In the genomic region with DNA sequence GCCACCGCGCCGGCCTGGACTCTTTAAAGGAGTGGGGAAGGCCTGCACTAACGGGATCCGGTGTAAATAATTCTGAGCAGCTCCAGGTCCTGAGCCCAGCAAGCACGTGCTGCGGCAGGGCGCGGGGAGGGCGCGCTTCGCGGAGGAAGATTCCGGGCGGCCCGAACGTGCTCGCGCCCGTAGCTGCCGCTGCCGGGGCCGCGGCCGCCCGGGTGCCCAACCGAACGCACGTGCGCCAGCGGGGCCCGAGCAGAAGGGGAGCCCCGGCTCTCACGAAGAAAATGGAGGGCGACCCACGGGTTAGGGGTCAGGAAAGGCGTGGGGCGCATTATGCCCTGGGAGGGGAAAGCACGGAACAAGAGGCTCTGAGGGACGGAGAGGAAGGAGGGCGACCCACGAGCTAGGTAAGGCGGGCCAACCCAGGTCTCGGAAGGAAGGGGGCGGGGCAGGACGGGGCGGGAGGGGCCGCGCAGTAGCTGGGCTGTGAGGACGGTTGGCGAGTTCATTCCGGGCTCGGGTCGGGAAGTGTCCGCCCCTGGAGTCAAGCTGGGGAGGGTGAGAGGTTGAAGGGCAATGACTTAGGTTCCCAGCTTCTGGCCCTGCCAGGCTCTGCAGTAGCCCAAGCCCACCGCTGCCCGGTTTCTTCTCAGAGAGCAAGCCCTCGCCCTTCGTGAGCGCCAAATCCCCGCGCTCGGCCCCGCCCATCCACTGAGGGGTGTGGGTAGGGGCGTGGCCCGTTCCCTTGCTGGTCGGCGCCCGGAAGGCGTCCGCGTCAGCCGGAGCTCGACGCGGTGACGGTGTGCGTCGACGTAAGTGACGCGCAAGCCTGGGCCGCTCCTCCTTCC, we compare ENCODE assay signal across 8 cellular contexts. TPM values are rescaled to one million over a fixed set of nuclear protein-coding genes. Genes with fewer than 3 reads are reported as not detected.
DNase-seq lines count a peak whose midpoint lies in the region; ATAC-seq and FAIRE-seq lines count a peak whose summit lies in the region.

A gene with protein sequence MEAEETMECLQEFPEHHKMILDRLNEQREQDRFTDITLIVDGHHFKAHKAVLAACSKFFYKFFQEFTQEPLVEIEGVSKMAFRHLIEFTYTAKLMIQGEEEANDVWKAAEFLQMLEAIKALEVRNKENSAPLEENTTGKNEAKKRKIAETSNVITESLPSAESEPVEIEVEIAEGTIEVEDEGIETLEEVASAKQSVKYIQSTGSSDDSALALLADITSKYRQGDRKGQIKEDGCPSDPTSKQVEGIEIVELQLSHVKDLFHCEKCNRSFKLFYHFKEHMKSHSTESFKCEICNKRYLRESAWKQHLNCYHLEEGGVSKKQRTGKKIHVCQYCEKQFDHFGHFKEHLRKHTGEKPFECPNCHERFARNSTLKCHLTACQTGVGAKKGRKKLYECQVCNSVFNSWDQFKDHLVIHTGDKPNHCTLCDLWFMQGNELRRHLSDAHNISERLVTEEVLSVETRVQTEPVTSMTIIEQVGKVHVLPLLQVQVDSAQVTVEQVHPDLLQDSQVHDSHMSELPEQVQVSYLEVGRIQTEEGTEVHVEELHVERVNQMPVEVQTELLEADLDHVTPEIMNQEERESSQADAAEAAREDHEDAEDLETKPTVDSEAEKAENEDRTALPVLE (plus strand): TSS at position 195 of the 845 bp plus-strand sequence. CDS start 1,140 bp downstream, outside the sequence.

- peak; percentile 94 for ATAC-seq in GM21367 (IDR thresholded peaks at IDR 0.05; ENCODE audit: unreplicated experiment)
- peak; percentile 88 for ATAC-seq in activated CD8-positive, alpha-beta memory T cell treated with anti-CD3 and anti-CD28 coated beads, Interleukin-2, amount 10 ng/mL, durations not matched to agents 7 days and 5 days

- no peaks in the 10 kb centered on the region for H3K36me3 ChIP-seq in endocrine pancreas (ENCODE audit: control insufficient read depth, insufficient read depth, low read length)

- H3K36me3 Mint-ChIP-seq in activated CD8-positive, alpha-beta memory T cell treated with anti-CD3 and anti-CD28 coated beads, Interleukin-2, amount 10 ng/mL, durations not matched to agents 7 days and 5 days, result peaks cover 30% of the 10 kb centered on the region

- H3K27ac Mint-ChIP-seq in activated CD8-positive, alpha-beta memory T cell treated with anti-CD3 and anti-CD28 coated beads, Interleukin-2, amount 10 ng/mL, durations not matched to agents 7 days and 5 days, result peak within 1 kb of the TSS; percentile 93

- H3K9me3 Mint-ChIP-seq in activated CD8-positive, alpha-beta memory T cell treated with anti-CD3 and anti-CD28 coated beads, Interleukin-2, amount 10 ng/mL, durations not matched to agents 7 days and 5 days (ENCODE audit: low read depth), result no peaks in the 10 kb centered on the region

- no peaks in the 10 kb centered on the region for H3K9me3 ChIP-seq in endocrine pancreas (ENCODE audit: control insufficient read depth, low read length)

- peak; percentile 99 for FAIRE-seq in HTR-8/SVneo (lab: Jason Lieb, UNC)

- peak within 1 kb of the TSS; percentile 61 for H3K4me3 ChIP-seq in endocrine pancreas (ENCODE audit: control insufficient read depth, insufficient read depth, low read length)

- peaks cover 13% of the 10 kb centered on the region for H3K4me1 ChIP-seq in endocrine pancreas (ENCODE audit: control insufficient read depth, insufficient read depth, low read length)

- no peaks in the 10 kb centered on the region for H3K27me3 Mint-ChIP-seq in activated CD8-positive, alpha-beta memory T cell treated with anti-CD3 and anti-CD28 coated beads, Interleukin-2, amount 10 ng/mL, durations not matched to agents 7 days and 5 days

- DNase-seq in COLO829 (ENCODE audit: low spot score) (peak; percentile 80), HTR-8/SVneo (ENCODE audit: insufficient read length, low spot score) (peak; percentile 99), NOMO-1 treated with dmso at 0.1 percent for 144 hours (lab: John Stamatoyannopoulos, UW; ENCODE audit: unreplicated experiment) (peak; percentile 100), mesenteric fat pad (ENCODE audit: low spot score) (peak; percentile 99)
- DNase-seq in activated CD8-positive, alpha-beta memory T cell treated with anti-CD3 and anti-CD28 coated beads, Interleukin-2, amount 10 ng/mL, durations not matched to agents 7 days and 5 days, result peak; percentile 97
- peak; percentile 93 for DNase-seq in stimulated activated CD8-positive, alpha-beta memory T cell treated with anti-CD3 and anti-CD28 coated beads, Interleukin-15, amount 100 ng/mL, for 24 hours (ENCODE audit: low read depth)

- H3K9ac ChIP-seq in endocrine pancreas (ENCODE audit: control insufficient read depth, insufficient read depth, low read length), result peak within 1 kb of the TSS; percentile 36

- peaks cover 38% of the 10 kb centered on the region for H3K4me1 Mint-ChIP-seq in activated CD8-positive, alpha-beta memory T cell treated with anti-CD3 and anti-CD28 coated beads, Interleukin-2, amount 10 ng/mL, durations not matched to agents 7 days and 5 days

- CTCF ChIA-PET in activated CD8-positive, alpha-beta memory T cell treated with anti-CD3 and anti-CD28 coated beads, Interleukin-2, amount 10 ng/mL, durations not matched to agents 7 days and 5 days (lab: Charles Lee), result interaction anchor here (0.6 to 14.0 kb wide), 27 partner anchors 13 to 434 kb away, joined by 3 to 185 read pairs (median 3); a partner anchor contains a TSS

- peak within 1 kb of the TSS; percentile 87 for H3K4me3 Mint-ChIP-seq in activated CD8-positive, alpha-beta memory T cell treated with anti-CD3 and anti-CD28 coated beads, Interleukin-2, amount 10 ng/mL, durations not matched to agents 7 days and 5 days

- no peaks in the 10 kb centered on the region for H3K27me3 ChIP-seq in endocrine pancreas (ENCODE audit: control insufficient read depth, insufficient read depth, low read length)

RNA-seq across cellular contexts. Expression of the gene that starts here (rescaled TPM):
- 10 to 100 TPM; 39.9 to 56.2 TPM for total RNA-seq in activated CD8-positive, alpha-beta memory T cell treated with anti-CD3 and anti-CD28 coated beads, Interleukin-2, amount 10 ng/mL, durations not matched to agents 7 days and 5 days
- 28.3 TPM for total RNA-seq in mesenteric fat pad

Comparison
In these comparisons a context has a peak if more than half of its experiments do, and no peak if none do; other contexts are left out.
1. Peak in every context shown above with its lines: DNase-seq, ATAC-seq and H3K4me3 ChIP-seq.